In the genomic region with DNA sequence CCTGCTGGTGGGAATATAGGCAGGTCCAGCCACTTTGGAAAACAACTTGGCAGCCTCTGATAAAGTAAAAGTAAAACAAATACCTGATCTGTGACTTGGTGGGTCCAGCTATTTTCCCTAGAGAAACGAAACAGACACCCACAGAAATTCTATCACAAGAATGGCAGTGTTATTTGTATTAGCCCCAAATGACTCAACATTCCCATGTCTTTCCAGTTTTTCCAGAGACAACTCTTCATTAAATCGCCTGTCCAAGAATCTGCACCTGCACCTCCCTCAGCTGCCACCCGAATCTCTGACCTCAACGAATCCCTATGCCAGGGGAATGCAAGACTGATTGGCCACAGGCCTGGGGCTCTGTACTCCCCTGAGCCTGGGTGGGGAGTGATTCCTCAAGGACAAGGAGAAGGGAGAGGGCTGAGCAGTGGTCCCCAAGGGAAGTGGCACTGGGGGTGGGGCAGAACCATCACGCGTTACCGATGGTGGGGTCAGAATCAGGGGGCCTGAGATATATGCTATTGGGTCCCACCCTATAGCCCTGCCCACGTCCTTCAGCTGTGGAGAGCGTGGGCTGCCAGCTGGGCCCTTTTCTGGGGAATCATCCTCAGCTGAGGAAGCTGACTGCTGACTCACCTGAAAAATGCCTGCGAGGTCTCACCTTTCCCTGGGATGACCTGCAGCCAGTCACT, we compare ENCODE assay signal across 31 cellular contexts.
DNase-seq lines count a peak whose midpoint lies in the region; ATAC-seq and TF ChIP-seq lines count a peak whose summit lies in the region.
"Had no signal": no experiment of that assay in that cellular context is flagged by ENCODE, and none has a peak within 500 bp of the region (broad histone marks: within the 10 kb centered on the region; RNA-seq: fewer than 3 reads in every experiment).

No MANE protein-coding gene starts in this region.

- no peaks in the 10 kb centered on the region for H4K20me1 ChIP-seq in HCT116 (ENCODE audit: insufficient read depth)
- H4K20me1 ChIP-seq: BLaER1 treated with 17β-estradiol and CSF1 and Interleukin-3, amounts not matched to agents 10 nM and 100 nM had no signal

- no peak overlapping the region for H2AFZ ChIP-seq in HCT116 (ENCODE audit: low read depth, low read length, poor library complexity, severe bottlenecking)
- H2AFZ ChIP-seq: hepatocyte had no signal

- CTCF ChIA-PET in HCT116 (lab: Charles Lee), result interaction anchor here (1.7 kb wide), 1 partner anchor 322 kb away, joined by 6 read pairs; no protein-coding TSS in a partner anchor

- H3K9me3 ChIP-seq in HCT116 (ENCODE audit: control insufficient read depth in 1 of 2, insufficient read depth in 1 of 2, low read depth in 1 of 2, low read length in 2 of 2), result no peaks in the 10 kb centered on the region
- H3K9me3 ChIP-seq: BLaER1 treated with 17β-estradiol and CSF1 and Interleukin-3, amounts not matched to agents 10 nM and 100 nM; gastrocnemius medialis; HAP-1; MG63; Peyer's patch; SJSA1; transverse colon had no signal

- no peak for TF ChIP-seq RAD21 in HCT116 (IDR thresholded peaks at IDR 0.05; ENCODE audit: low read depth)

- RAD21 ChIA-PET in HCT116 (lab: Charles Lee; ENCODE audit: low non-redundant PET in 1 of 2, low total read pairs in 2 of 2, uncharacterized antibody in 2 of 2, unreplicated experiment in 2 of 2), result interaction anchor here in 1 of 2 experiments (0.6 kb wide), 1 partner anchor 590 kb away, joined by 3 read pairs; no protein-coding TSS in a partner anchor

- TF ChIP-seq CTCF in HCT116 (IDR thresholded peaks at IDR 0.05 in 2 of 3, conservative IDR thresholded peaks at IDR 0.05 in 1 of 3; ENCODE audit: borderline replicate concordance in 1 of 3, insufficient read depth in 1 of 3, low read depth in 2 of 3, low read length in 2 of 3), result no peak
- TF ChIP-seq CTCF in choroid plexus epithelial cell (conservative IDR thresholded peaks at IDR 0.05; ENCODE audit: low read depth, low read length), result peak; percentile 7

- ATAC-seq in HCT116 (no peak), HG02840 (IDR thresholded peaks at IDR 0.05; ENCODE audit: low FRiP score, unreplicated experiment) (no peak), HG03342 (IDR thresholded peaks at IDR 0.05; ENCODE audit: unreplicated experiment) (no peak)
- no peak for ATAC-seq in effector memory CD8-positive, alpha-beta T cell (replicated peaks)
- ATAC-seq: activated T-cell treated with anti-CD3 and anti-CD28 coated beads, Interleukin-2, amount 50 U/mL, for 72 hours; gastrocnemius medialis; left lobe of liver; naive thymus-derived CD4-positive, alpha-beta T cell had no signal

- H3K27me3 Mint-ChIP-seq in effector memory CD8-positive, alpha-beta T cell, result peaks cover 31 to 78% of the 10 kb centered on the region in 2 donors

- H3K9ac ChIP-seq in HCT116 (ENCODE audit: low read length), result no peak overlapping the region
- H3K9ac ChIP-seq: BLaER1 treated with 17β-estradiol and CSF1 and Interleukin-3, amounts not matched to agents 10 nM and 100 nM had no signal

- no peak overlapping the region for H3K4me3 ChIP-seq in HCT116 (replicated peaks in 1 of 2; ENCODE audit: low read depth in 1 of 2, low read length in 2 of 2)
- no peak overlapping the region for H3K4me3 ChIP-seq in choroid plexus epithelial cell (ENCODE audit: low read depth, low read length)
- H3K4me3 ChIP-seq: BLaER1 treated with 17β-estradiol and CSF1 and Interleukin-3, amounts not matched to agents 10 nM and 100 nM; gastrocnemius medialis; HAP-1; hepatocyte; MG63; Peyer's patch; SJSA1; transverse colon had no signal

- peaks cover 0 to 11% of the 10 kb centered on the region in 2 experiments; a peak in 2 of 4 replicates for H3K4me1 ChIP-seq in HCT116 (ENCODE audit: control insufficient read depth in 1 of 2, insufficient read depth in 2 of 2, low read length in 2 of 2)
- H3K4me1 ChIP-seq: gastrocnemius medialis, HAP-1, Peyer's patch, transverse colon had no signal

- H3K27me3 ChIP-seq in HCT116 (ENCODE audit: insufficient read depth, low read length), result no peaks in the 10 kb centered on the region
- H3K27me3 ChIP-seq: BLaER1 treated with 17β-estradiol and CSF1 and Interleukin-3, amounts not matched to agents 10 nM and 100 nM; gastrocnemius medialis; MG63; Peyer's patch; SJSA1 had no signal

- peak overlapping the region; percentile 46 for H3K4me2 ChIP-seq in HCT116 (ENCODE audit: low read length)
- H3K4me2 ChIP-seq: BLaER1 treated with 17β-estradiol and CSF1 and Interleukin-3, amounts not matched to agents 10 nM and 100 nM; hepatocyte had no signal

- H3K79me2 ChIP-seq in HCT116 (ENCODE audit: insufficient read depth, low read length), result no peaks in the 10 kb centered on the region
- H3K79me2 ChIP-seq: hepatocyte had no signal

- POLR2A ChIA-PET in HCT116 (lab: Charles Lee), result no interaction called here

- no peak overlapping the region for H3K27ac ChIP-seq in HCT116 (ENCODE audit: low read depth, low read length)
- H3K27ac ChIP-seq: BLaER1 treated with 17β-estradiol and CSF1 and Interleukin-3, amounts not matched to agents 10 nM and 100 nM; gastrocnemius medialis; hepatocyte; Peyer's patch; SJSA1; transverse colon had no signal

- BruUV-seq in HCT116 (replicated peaks; lab: Mats Ljungman, UMichigan), result no TSS peak

- no peak overlapping the region for H3K4me3 Mint-ChIP-seq in effector memory CD8-positive, alpha-beta T cell
- H3K4me3 Mint-ChIP-seq: activated T-cell treated with anti-CD3 and anti-CD28 coated beads, Interleukin-2, amount 50 U/mL, for 72 hours; brain; mesothelial cell of epicardium; naive thymus-derived CD4-positive, alpha-beta T cell had no signal

- intact Hi-C loops in HCT116 (cut with micrococcal nuclease), result no loop called here

- DNase-seq in HCT116 (ENCODE audit: low read depth, low spot score), result no peak
- peak; percentile 17 for DNase-seq in RPMI7951 (ENCODE audit: low read depth)
- no peak for DNase-seq in choroid plexus epithelial cell (ENCODE audit: low read depth)
- peak; percentile 5 for DNase-seq in mucosa of gallbladder (ENCODE audit: low spot score)
- DNase-seq in effector memory CD8-positive, alpha-beta T cell, result no peak
- DNase-seq: activated CD4-positive, alpha-beta T cell treated with anti-CD3 and anti-CD28 coated beads for 4 hours; activated naive CD4-positive, alpha-beta T cell treated with Interleukin-2 at 50 U/mL for 16 hours; activated T-cell treated with anti-CD3 and anti-CD28 coated beads, Interleukin-2, amount 50 U/mL, for 72 hours; cortex of kidney; DMS53; gastrocnemius medialis; KBM-7; naive thymus-derived CD4-positive, alpha-beta T cell; NCI-H1417 treated with DMSO at 0.1 percent for 48 hours; NCI-H2081; NCI-H226; NCI-H69; nucleus accumbens; Peyer's patch; stimulated activated CD4-positive, alpha-beta T cell treated with anti-CD3 and anti-CD28 coated beads, Interleukin-2, amount 100 ng/mL, for 48 hours; transverse colon had no signal

- no peaks in the 10 kb centered on the region for H3K4me1 Mint-ChIP-seq in effector memory CD8-positive, alpha-beta T cell (ENCODE audit: low read depth in 2 of 2)
- H3K4me1 Mint-ChIP-seq: mesothelial cell of epicardium had no signal

- no peaks in the 10 kb centered on the region for H3K9me2 ChIP-seq in HCT116 (ENCODE audit: insufficient read depth)

- no peaks in the 10 kb centered on the region for H3K9me3 Mint-ChIP-seq in effector memory CD8-positive, alpha-beta T cell
- H3K9me3 Mint-ChIP-seq: activated T-cell treated with anti-CD3 and anti-CD28 coated beads, Interleukin-2, amount 50 U/mL, for 72 hours; mesothelial cell of epicardium had no signal

- H3K36me3 Mint-ChIP-seq in effector memory CD8-positive, alpha-beta T cell (ENCODE audit: insufficient read depth), result no peaks in the 10 kb centered on the region
- H3K36me3 Mint-ChIP-seq: brain; mesothelial cell of epicardium; naive thymus-derived CD4-positive, alpha-beta T cell had no signal

- no peak overlapping the region for H3K27ac Mint-ChIP-seq in effector memory CD8-positive, alpha-beta T cell
- H3K27ac Mint-ChIP-seq: activated T-cell treated with anti-CD3 and anti-CD28 coated beads, Interleukin-2, amount 50 U/mL, for 72 hours; mesothelial cell of epicardium; naive thymus-derived CD4-positive, alpha-beta T cell had no signal

- H3K36me3 ChIP-seq in HCT116 (ENCODE audit: control insufficient read depth in 1 of 2, insufficient read depth in 2 of 2, low read length in 2 of 2), result no peaks in the 10 kb centered on the region
- H3K36me3 ChIP-seq: BLaER1 treated with 17β-estradiol and CSF1 and Interleukin-3, amounts not matched to agents 10 nM and 100 nM; gastrocnemius medialis; HAP-1; MG63; Peyer's patch; SJSA1; transverse colon had no signal

- no peak for TF ChIP-seq POLR2A in HCT116 (IDR thresholded peaks at IDR 0.05; ENCODE audit: borderline replicate concordance, extremely low read depth, insufficient read depth, insufficient read length)

TF ChIP-seq in HCT116, 20 proteins besides CTCF, POLR2A, EP300 and RAD21:
- TF ChIP-seq ZFX (IDR thresholded peaks at IDR 0.05) (no peak), POLR2AphosphoS5 (IDR thresholded peaks at IDR 0.05; ENCODE audit: low read depth, low read length) (no peak), FOSL1 (IDR thresholded peaks at IDR 0.05; ENCODE audit: low read depth) (peak; percentile 16; the same call in 1 of the 2 replicates)

Comparison
In these comparisons a context has a peak if more than half of its experiments do, and no peak if none do; other contexts are left out.
1. DNase-seq: peak in RPMI7951 (single experiment) and mucosa of gallbladder (single experiment); none in HCT116 (single experiment), choroid plexus epithelial cell (single experiment) and effector memory CD8-positive, alpha-beta T cell (0 of 3).